ENCODE assay signal across 1 cellular context in the genomic region with DNA sequence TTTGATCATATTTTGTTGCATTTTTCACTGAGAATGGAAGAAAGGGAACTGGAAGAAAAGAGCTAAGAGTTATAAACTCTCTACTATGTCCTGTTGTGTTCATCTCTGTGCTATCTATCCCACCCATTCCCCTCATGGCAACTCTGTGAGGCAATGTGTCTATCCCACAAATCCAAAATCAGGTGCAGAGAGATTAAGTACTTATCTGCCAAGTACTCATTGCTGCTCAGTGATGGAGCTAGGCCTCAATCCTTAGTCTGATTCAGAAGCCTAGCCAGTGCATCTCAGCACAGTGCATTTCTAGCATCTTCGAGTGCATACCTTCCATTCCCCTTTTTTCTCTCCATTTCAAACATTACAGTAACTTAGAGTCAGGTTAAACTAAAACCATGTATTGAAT.
TF ChIP-seq lines count a peak whose summit lies in the region.

No MANE protein-coding gene starts in this region.

TF ChIP-seq in K562, 482 proteins besides CTCF, POLR2A, EP300 and RAD21 (continued from another document):
- TF ChIP-seq, protein P1, sequence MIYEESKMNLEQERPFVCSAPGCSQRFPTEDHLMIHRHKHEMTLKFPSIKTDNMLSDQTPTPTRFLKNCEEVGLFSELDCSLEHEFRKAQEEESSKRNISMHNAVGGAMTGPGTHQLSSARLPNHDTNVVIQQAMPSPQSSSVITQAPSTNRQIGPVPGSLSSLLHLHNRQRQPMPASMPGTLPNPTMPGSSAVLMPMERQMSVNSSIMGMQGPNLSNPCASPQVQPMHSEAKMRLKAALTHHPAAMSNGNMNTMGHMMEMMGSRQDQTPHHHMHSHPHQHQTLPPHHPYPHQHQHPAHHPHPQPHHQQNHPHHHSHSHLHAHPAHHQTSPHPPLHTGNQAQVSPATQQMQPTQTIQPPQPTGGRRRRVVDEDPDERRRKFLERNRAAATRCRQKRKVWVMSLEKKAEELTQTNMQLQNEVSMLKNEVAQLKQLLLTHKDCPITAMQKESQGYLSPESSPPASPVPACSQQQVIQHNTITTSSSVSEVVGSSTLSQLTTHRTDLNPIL (CRISPR knock-in tag; IDR thresholded peaks at IDR 0.05): no peak
- TF ChIP-seq BDP1 (IDR thresholded peaks at IDR 0.05; ENCODE audit: insufficient read depth, insufficient read length) (no peak), KAT7 (CRISPR knock-in tag; IDR thresholded peaks at IDR 0.05; ENCODE audit: borderline replicate concordance) (no peak), GATAD2B (IDR thresholded peaks at IDR 0.05; ENCODE audit: borderline replicate concordance) (no peak), TRIM24 (IDR thresholded peaks at IDR 0.05) (peak; percentile 62 to 73; a peak in 2 of 4 replicates), ARID1B (IDR thresholded peaks at IDR 0.05) (peak; percentile 65), PCBP1 (IDR thresholded peaks at IDR 0.05; ENCODE audit: low read depth, low read length, poor library complexity, severe bottlenecking) (no peak), ZNF444 (CRISPR knock-in tag; IDR thresholded peaks at IDR 0.05) (no peak), TAL1 (IDR thresholded peaks at IDR 0.05) (peak; percentile 74), BHLHE40 (IDR thresholded peaks at IDR 0.05; ENCODE audit: low read length) (0 out of 2 replicates have a peak, but pooled peaks have one; percentile 11), SMAD3 (CRISPR knock-in tag; conservative IDR thresholded peaks at IDR 0.05) (no peak), NFIC (IDR thresholded peaks at IDR 0.05) (peak; percentile 37; the same call in 1 of the 2 replicates), STAT5A (IDR thresholded peaks at IDR 0.05; ENCODE audit: borderline replicate concordance, low read length) (peak; percentile 59), ZNF3 (CRISPR knock-in tag; IDR thresholded peaks at IDR 0.05) (no peak), PML (IDR thresholded peaks at IDR 0.05; ENCODE audit: low read length) (peak; percentile 56; the same call in 1 of the 2 replicates), CHD1 (IDR thresholded peaks at IDR 0.05; ENCODE audit: low read length) (no peak), POLR2AphosphoS5 (IDR thresholded peaks at IDR 0.05; ENCODE audit: control insufficient read depth, insufficient read depth, low read depth, low read length) (peak; percentile 84), NELFE (IDR thresholded peaks at IDR 0.05; ENCODE audit: insufficient read depth, insufficient read length) (no peak), CTBP1 (IDR thresholded peaks at IDR 0.05; ENCODE audit: borderline replicate concordance) (peak; percentile 44; the same call in 1 of the 2 replicates), CBFA2T2 (conservative IDR thresholded peaks at IDR 0.05) (peak; percentile 86), ELF1 (tag; IDR thresholded peaks at IDR 0.05) (no peak), CBFA2T3 (IDR thresholded peaks at IDR 0.05) (peak; percentile 91), TEAD4 (IDR thresholded peaks at IDR 0.05; ENCODE audit: low read length) (peak; percentile 90), TEAD4 (CRISPR knock-in tag; IDR thresholded peaks at IDR 0.05; ENCODE audit: borderline replicate concordance) (no peak), KLF16 (IDR thresholded peaks at IDR 0.05) (peak; percentile 13; the same call in 1 of the 2 replicates), ESRRA (IDR thresholded peaks at IDR 0.05; ENCODE audit: borderline replicate concordance, low read depth) (no peak), KDM1A (IDR thresholded peaks at IDR 0.05) (peak; percentile 85 to 87), TBP (optimal IDR thresholded peaks at IDR 0.05; ENCODE audit: low read depth, low read length) (no peak), HCFC1 (IDR thresholded peaks at IDR 0.05; ENCODE audit: low read depth, low read length) (no peak), GATA2 (CRISPR knock-in tag; IDR thresholded peaks at IDR 0.05) (peak; percentile 16; the same call in 1 of the 2 replicates), EGR1 (conservative IDR thresholded peaks at IDR 0.05) (no peak), RFX7 (CRISPR knock-in tag; IDR thresholded peaks at IDR 0.05) (no peak), ZFX (CRISPR knock-in tag; IDR thresholded peaks at IDR 0.05) (peak; percentile 75)
- TF ChIP-seq, protein P2, sequence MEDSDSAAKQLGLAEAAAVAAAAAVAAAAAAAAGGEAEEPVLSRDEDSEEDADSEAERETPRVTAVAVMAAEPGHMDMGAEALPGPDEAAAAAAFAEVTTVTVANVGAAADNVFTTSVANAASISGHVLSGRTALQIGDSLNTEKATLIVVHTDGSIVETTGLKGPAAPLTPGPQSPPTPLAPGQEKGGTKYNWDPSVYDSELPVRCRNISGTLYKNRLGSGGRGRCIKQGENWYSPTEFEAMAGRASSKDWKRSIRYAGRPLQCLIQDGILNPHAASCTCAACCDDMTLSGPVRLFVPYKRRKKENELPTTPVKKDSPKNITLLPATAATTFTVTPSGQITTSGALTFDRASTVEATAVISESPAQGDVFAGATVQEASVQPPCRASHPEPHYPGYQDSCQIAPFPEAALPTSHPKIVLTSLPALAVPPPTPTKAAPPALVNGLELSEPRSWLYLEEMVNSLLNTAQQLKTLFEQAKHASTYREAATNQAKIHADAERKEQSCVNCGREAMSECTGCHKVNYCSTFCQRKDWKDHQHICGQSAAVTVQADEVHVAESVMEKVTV (CRISPR knock-in tag; IDR thresholded peaks at IDR 0.05): no peak
TF ChIP-seq in K562: peak in this region for 23.
